1 cellular context compared by ENCODE assay signal in the genomic region with DNA sequence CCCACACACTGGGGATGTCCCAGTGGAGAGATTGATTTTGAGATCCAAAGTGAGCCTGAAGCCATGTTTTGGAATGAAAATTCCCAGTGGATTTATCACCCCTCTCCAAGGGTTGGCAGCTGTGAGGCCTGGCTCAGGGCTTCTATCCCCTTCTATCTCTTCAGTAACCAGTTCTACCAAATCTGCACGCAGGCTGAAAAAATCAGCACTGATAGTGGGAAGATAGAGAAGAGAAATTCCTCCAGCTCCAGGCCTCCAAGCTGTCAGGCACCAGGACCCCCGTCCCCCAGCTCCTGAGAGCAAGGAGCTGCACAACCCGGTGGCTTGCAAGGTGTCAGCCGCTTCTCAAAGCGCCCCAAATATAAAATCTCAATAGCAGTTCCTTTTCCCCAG.
TF ChIP-seq lines count a peak whose summit lies in the region.

No MANE protein-coding gene starts in this region.

TF ChIP-seq in K562, 482 proteins besides CTCF, POLR2A, EP300 and RAD21:
- TF ChIP-seq, protein P1, sequence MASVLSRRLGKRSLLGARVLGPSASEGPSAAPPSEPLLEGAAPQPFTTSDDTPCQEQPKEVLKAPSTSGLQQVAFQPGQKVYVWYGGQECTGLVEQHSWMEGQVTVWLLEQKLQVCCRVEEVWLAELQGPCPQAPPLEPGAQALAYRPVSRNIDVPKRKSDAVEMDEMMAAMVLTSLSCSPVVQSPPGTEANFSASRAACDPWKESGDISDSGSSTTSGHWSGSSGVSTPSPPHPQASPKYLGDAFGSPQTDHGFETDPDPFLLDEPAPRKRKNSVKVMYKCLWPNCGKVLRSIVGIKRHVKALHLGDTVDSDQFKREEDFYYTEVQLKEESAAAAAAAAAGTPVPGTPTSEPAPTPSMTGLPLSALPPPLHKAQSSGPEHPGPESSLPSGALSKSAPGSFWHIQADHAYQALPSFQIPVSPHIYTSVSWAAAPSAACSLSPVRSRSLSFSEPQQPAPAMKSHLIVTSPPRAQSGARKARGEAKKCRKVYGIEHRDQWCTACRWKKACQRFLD (CRISPR knock-in tag; IDR thresholded peaks at IDR 0.05) = peak; percentile 8; the same call in 1 of the 2 replicates
- TF ChIP-seq, protein P2, sequence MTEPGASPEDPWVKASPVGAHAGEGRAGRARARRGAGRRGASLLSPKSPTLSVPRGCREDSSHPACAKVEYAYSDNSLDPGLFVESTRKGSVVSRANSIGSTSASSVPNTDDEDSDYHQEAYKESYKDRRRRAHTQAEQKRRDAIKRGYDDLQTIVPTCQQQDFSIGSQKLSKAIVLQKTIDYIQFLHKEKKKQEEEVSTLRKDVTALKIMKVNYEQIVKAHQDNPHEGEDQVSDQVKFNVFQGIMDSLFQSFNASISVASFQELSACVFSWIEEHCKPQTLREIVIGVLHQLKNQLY (CRISPR knock-in tag; conservative IDR thresholded peaks at IDR 0.05) = 0 out of 4 replicates have a peak, but pooled peaks of 1 of the 2 experiments have one; percentile 8
- TF ChIP-seq, protein P3, sequence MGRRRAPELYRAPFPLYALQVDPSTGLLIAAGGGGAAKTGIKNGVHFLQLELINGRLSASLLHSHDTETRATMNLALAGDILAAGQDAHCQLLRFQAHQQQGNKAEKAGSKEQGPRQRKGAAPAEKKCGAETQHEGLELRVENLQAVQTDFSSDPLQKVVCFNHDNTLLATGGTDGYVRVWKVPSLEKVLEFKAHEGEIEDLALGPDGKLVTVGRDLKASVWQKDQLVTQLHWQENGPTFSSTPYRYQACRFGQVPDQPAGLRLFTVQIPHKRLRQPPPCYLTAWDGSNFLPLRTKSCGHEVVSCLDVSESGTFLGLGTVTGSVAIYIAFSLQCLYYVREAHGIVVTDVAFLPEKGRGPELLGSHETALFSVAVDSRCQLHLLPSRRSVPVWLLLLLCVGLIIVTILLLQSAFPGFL (CRISPR knock-in tag; IDR thresholded peaks at IDR 0.05) = 0 out of 2 replicates have a peak, but pooled peaks have one; percentile 7
- TF ChIP-seq HNRNPLL (IDR thresholded peaks at IDR 0.05; ENCODE audit: low read depth, low read length, poor library complexity, severe bottlenecking) (no peak), ZFP1 (CRISPR knock-in tag; IDR thresholded peaks at IDR 0.05) (no peak), YY1 (IDR thresholded peaks at IDR 0.05; ENCODE audit: borderline replicate concordance in 1 of 3, control insufficient read depth in 1 of 3, extremely low read depth in 1 of 3, insufficient read depth in 3 of 3, insufficient read length in 1 of 3, insufficient replicate concordance in 2 of 3, low read depth in 1 of 3, low read length in 2 of 3) (no peak), NEUROD1 (IDR thresholded peaks at IDR 0.05; ENCODE audit: borderline replicate concordance, low read depth, low read length, partially characterized antibody) (peak; percentile 2)
- TF ChIP-seq, protein P4, sequence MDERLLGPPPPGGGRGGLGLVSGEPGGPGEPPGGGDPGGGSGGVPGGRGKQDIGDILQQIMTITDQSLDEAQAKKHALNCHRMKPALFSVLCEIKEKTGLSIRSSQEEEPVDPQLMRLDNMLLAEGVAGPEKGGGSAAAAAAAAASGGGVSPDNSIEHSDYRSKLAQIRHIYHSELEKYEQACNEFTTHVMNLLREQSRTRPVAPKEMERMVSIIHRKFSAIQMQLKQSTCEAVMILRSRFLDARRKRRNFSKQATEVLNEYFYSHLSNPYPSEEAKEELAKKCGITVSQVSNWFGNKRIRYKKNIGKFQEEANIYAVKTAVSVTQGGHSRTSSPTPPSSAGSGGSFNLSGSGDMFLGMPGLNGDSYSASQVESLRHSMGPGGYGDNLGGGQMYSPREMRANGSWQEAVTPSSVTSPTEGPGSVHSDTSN (CRISPR knock-in tag; IDR thresholded peaks at IDR 0.05; ENCODE audit: low read depth) = peak; percentile 13; the same call in 1 of the 2 replicates
- TF ChIP-seq, protein P4 (tag; conservative IDR thresholded peaks at IDR 0.05; ENCODE audit: low read depth) = no peak
- TF ChIP-seq, protein P5, sequence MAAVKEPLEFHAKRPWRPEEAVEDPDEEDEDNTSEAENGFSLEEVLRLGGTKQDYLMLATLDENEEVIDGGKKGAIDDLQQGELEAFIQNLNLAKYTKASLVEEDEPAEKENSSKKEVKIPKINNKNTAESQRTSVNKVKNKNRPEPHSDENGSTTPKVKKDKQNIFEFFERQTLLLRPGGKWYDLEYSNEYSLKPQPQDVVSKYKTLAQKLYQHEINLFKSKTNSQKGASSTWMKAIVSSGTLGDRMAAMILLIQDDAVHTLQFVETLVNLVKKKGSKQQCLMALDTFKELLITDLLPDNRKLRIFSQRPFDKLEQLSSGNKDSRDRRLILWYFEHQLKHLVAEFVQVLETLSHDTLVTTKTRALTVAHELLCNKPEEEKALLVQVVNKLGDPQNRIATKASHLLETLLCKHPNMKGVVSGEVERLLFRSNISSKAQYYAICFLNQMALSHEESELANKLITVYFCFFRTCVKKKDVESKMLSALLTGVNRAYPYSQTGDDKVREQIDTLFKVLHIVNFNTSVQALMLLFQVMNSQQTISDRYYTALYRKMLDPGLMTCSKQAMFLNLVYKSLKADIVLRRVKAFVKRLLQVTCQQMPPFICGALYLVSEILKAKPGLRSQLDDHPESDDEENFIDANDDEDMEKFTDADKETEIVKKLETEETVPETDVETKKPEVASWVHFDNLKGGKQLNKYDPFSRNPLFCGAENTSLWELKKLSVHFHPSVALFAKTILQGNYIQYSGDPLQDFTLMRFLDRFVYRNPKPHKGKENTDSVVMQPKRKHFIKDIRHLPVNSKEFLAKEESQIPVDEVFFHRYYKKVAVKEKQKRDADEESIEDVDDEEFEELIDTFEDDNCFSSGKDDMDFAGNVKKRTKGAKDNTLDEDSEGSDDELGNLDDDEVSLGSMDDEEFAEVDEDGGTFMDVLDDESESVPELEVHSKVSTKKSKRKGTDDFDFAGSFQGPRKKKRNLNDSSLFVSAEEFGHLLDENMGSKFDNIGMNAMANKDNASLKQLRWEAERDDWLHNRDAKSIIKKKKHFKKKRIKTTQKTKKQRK (IDR thresholded peaks at IDR 0.05; ENCODE audit: borderline replicate concordance, low read depth, low read length) = no peak
- TF ChIP-seq, protein P6, sequence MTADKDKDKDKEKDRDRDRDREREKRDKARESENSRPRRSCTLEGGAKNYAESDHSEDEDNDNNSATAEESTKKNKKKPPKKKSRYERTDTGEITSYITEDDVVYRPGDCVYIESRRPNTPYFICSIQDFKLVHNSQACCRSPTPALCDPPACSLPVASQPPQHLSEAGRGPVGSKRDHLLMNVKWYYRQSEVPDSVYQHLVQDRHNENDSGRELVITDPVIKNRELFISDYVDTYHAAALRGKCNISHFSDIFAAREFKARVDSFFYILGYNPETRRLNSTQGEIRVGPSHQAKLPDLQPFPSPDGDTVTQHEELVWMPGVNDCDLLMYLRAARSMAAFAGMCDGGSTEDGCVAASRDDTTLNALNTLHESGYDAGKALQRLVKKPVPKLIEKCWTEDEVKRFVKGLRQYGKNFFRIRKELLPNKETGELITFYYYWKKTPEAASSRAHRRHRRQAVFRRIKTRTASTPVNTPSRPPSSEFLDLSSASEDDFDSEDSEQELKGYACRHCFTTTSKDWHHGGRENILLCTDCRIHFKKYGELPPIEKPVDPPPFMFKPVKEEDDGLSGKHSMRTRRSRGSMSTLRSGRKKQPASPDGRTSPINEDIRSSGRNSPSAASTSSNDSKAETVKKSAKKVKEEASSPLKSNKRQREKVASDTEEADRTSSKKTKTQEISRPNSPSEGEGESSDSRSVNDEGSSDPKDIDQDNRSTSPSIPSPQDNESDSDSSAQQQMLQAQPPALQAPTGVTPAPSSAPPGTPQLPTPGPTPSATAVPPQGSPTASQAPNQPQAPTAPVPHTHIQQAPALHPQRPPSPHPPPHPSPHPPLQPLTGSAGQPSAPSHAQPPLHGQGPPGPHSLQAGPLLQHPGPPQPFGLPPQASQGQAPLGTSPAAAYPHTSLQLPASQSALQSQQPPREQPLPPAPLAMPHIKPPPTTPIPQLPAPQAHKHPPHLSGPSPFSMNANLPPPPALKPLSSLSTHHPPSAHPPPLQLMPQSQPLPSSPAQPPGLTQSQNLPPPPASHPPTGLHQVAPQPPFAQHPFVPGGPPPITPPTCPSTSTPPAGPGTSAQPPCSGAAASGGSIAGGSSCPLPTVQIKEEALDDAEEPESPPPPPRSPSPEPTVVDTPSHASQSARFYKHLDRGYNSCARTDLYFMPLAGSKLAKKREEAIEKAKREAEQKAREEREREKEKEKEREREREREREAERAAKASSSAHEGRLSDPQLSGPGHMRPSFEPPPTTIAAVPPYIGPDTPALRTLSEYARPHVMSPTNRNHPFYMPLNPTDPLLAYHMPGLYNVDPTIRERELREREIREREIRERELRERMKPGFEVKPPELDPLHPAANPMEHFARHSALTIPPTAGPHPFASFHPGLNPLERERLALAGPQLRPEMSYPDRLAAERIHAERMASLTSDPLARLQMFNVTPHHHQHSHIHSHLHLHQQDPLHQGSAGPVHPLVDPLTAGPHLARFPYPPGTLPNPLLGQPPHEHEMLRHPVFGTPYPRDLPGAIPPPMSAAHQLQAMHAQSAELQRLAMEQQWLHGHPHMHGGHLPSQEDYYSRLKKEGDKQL (CRISPR knock-in tag; IDR thresholded peaks at IDR 0.05; ENCODE audit: borderline replicate concordance) = peak; percentile 49; the same call in 1 of the 2 replicates
- TF ChIP-seq, protein P7, sequence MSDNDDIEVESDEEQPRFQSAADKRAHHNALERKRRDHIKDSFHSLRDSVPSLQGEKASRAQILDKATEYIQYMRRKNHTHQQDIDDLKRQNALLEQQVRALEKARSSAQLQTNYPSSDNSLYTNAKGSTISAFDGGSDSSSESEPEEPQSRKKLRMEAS (CRISPR knock-in tag; IDR thresholded peaks at IDR 0.05) = no peak
